1 cellular context compared by ENCODE assay signal in genomic region chr12:25264015-25264582, GRCh38.
TF ChIP-seq lines count a peak whose summit lies in the region.

No MANE protein-coding gene starts in this region.

TF ChIP-seq in H1, 55 proteins besides CTCF, POLR2A, EP300 and RAD21 (continued from another document):
- no peak for TF ChIP-seq YY1 (IDR thresholded peaks at IDR 0.05; ENCODE audit: low read depth, low read length)
- no peak for TF ChIP-seq SIX5 (IDR thresholded peaks at IDR 0.05; ENCODE audit: low read depth, low read length)
- TF ChIP-seq E2F6 (IDR thresholded peaks at IDR 0.05) = no peak
- TF ChIP-seq JUND (IDR thresholded peaks at IDR 0.05; ENCODE audit: low read length) = no peak
